ENCODE assay signal across 1 cellular context in the genomic region with DNA sequence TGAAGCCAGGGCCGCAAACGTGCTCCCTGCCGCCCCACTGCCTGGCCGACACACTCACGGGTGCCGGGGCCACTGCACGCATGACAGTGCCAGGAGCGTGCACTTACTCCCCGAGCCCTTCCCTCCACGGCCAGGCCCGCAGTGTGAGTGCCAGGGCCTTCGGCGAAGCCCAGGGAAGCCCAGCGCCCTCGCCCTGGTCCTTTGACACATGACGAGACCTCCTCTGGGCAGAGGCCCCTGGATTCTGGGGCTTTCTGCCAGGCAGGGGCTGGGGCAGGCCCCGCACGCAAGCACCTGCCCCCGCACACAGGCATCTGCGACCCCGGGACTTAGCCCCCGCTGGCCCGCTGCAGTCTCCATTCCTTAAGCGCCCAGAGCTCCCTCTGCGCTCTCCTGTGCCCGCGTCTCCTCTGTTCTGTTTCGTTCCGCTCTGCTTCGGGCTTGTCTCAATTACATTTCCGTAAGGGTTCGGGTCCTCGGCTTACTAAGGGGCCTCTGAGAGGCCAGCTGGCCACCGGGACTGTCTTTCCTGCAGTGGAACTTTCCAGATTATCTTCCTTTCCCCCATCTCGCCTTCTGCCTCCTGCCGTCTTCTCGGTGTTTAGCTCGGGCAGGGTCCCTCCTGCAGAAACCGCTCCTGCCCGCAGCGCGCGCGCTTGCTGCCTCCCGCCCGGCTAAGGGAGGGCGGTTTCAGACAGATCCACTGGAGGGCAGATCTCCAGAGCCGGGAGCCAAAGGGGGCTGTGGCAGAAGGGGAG.
A peak's percentile ranks its signal among the peaks of the same experiment; 100 is the strongest.
TF ChIP-seq lines count a peak whose summit lies in the region.

No MANE protein-coding gene starts in this region.

TF ChIP-seq in H1, 55 proteins besides CTCF, POLR2A, EP300 and RAD21:
- TF ChIP-seq POLR2AphosphoS5 (IDR thresholded peaks at IDR 0.05; ENCODE audit: low read depth, low read length), result no peak
- TF ChIP-seq RBBP5 (IDR thresholded peaks at IDR 0.05; ENCODE audit: borderline replicate concordance, low read depth, low read length), result no peak
- 0 out of 2 replicates have a peak, but pooled peaks have one; percentile 18 for TF ChIP-seq GABPA (IDR thresholded peaks at IDR 0.05; ENCODE audit: borderline replicate concordance, insufficient read depth, low read length)
- TF ChIP-seq, protein P1, sequence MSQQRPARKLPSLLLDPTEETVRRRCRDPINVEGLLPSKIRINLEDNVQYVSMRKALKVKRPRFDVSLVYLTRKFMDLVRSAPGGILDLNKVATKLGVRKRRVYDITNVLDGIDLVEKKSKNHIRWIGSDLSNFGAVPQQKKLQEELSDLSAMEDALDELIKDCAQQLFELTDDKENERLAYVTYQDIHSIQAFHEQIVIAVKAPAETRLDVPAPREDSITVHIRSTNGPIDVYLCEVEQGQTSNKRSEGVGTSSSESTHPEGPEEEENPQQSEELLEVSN (IDR thresholded peaks at IDR 0.05), result 0 out of 2 replicates have a peak, but pooled peaks have one; percentile 26
- no peak for TF ChIP-seq SIN3A (conservative IDR thresholded peaks at IDR 0.05 in 1 of 2, IDR thresholded peaks at IDR 0.05 in 1 of 2; ENCODE audit: low read depth in 1 of 2, low read length in 2 of 2)
